Comparison of ENCODE assay signal across 12 cellular contexts in genomic region chr19:789473-790052, GRCh38. TPM values are rescaled to one million over a fixed set of nuclear protein-coding genes. Genes with fewer than 3 reads are reported as not detected.
A peak's percentile ranks its signal among the peaks of the same experiment; 100 is the strongest.
DNase-seq lines count a peak whose midpoint lies in the region; ATAC-seq and TF ChIP-seq lines count a peak whose summit lies in the region.
"Had no signal": no experiment of that assay in that cellular context is flagged by ENCODE, and none has a peak within 500 bp of the region (broad histone marks: within the 10 kb centered on the region; RNA-seq: fewer than 3 reads in every experiment).

No MANE protein-coding gene starts in this region.

- ATAC-seq in right cardiac atrium (peak; percentile 68 to 83), GM21723 (IDR thresholded peaks at IDR 0.05; ENCODE audit: unreplicated experiment) (no peak)

- peak overlapping the region; percentile 24 for H3K4me3 Mint-ChIP-seq in osteocyte (ENCODE audit: unreplicated experiment)

- peak; percentile 37 for DNase-seq in GDM1 (lab: John Stamatoyannopoulos, UW)
- no peak for DNase-seq in adrenal gland
- peak in 2 of 3 donors; percentile 59 to 75 for DNase-seq in right cardiac atrium
- no peak for DNase-seq in osteocyte (ENCODE audit: extremely low spot score, unreplicated experiment)
- no peak for DNase-seq in NCI-H2227 (lab: John Stamatoyannopoulos, UW; ENCODE audit: unreplicated experiment)
- DNase-seq in SKM-1 treated with dmso at 0.1 percent for 144 hours (lab: John Stamatoyannopoulos, UW; ENCODE audit: unreplicated experiment), result no peak
- no peak for DNase-seq in KG1 (lab: John Stamatoyannopoulos, UW)
- DNase-seq: NCI-H146 had no signal

- H3K27ac Mint-ChIP-seq in osteocyte (ENCODE audit: unreplicated experiment), result peak overlapping the region; percentile 83

- no peak for TF ChIP-seq CTCF in adrenal gland (IDR thresholded peaks at IDR 0.05)
- TF ChIP-seq CTCF in osteocyte (IDR thresholded peaks at IDR 0.05), result no peak

- intact Hi-C loops in adrenal gland (cut with DNase I) (no loop called here), right cardiac atrium (cut with DNase I) (no loop called here)

- no peaks in the 10 kb centered on the region for H3K36me3 ChIP-seq in adrenal gland (replicated peaks in 1 of 2)

- H3K27me3 ChIP-seq in adrenal gland, result no peaks in the 10 kb centered on the region
- no peaks in the 10 kb centered on the region for H3K27me3 ChIP-seq in right cardiac atrium (ENCODE audit: control insufficient read depth, insufficient read depth)

- H3K9me3 ChIP-seq in adrenal gland (replicated peaks in 1 of 3) (no peaks in the 10 kb centered on the region), right cardiac atrium (ENCODE audit: control insufficient read depth, low read length) (no peaks in the 10 kb centered on the region)

- no peak overlapping the region for H3K4me3 ChIP-seq in adrenal gland
- no peak overlapping the region for H3K4me3 ChIP-seq in right cardiac atrium (ENCODE audit: low read length)

- H3K27ac ChIP-seq in adrenal gland, result peak overlapping the region in 3 of 5 donors; percentile 48 to 86 (median 77)
- peak overlapping the region; percentile 78 for H3K27ac ChIP-seq in right cardiac atrium (ENCODE audit: low read length)

- no peaks in the 10 kb centered on the region for H3K36me3 Mint-ChIP-seq in osteocyte (ENCODE audit: unreplicated experiment)
- H3K36me3 Mint-ChIP-seq: CD4-positive, CD25-positive, alpha-beta regulatory T cell had no signal

- no peak for TF ChIP-seq POLR2A in adrenal gland (IDR thresholded peaks at IDR 0.05)

- WGBS in adrenal gland, 4 donors, result 56 to 86% (median 64%) methylated on average over 17 to 21 of the region's 21 CpGs
- 49% methylated on average over 21 of the region's 21 CpGs for WGBS in right cardiac atrium

- peaks cover 0 to 17% of the 10 kb centered on the region in 2 donors for H3K4me1 ChIP-seq in adrenal gland (replicated peaks in 1 of 2)
- H3K4me1 ChIP-seq in right cardiac atrium (ENCODE audit: control insufficient read depth, insufficient read depth, low read length), result no peaks in the 10 kb centered on the region

- peaks cover 40% of the 10 kb centered on the region for H3K4me1 Mint-ChIP-seq in osteocyte (ENCODE audit: unreplicated experiment)

- no peaks in the 10 kb centered on the region for H3K9me3 Mint-ChIP-seq in osteocyte (ENCODE audit: unreplicated experiment)
- H3K9me3 Mint-ChIP-seq: CD4-positive, CD25-positive, alpha-beta regulatory T cell had no signal

- H3K27me3 Mint-ChIP-seq in osteocyte (ENCODE audit: unreplicated experiment), result no peaks in the 10 kb centered on the region

RNA-seq across cellular contexts. Expression of gene PTBP1, which starts 7.7 kb away (rescaled TPM):
- 100 to 1,000 TPM; 135 to 236 (median 194) TPM for total RNA-seq in adrenal gland
- polyA plus RNA-seq in adrenal gland, result 100 to 1,000 TPM; 108 to 146 (median 128) TPM
- 100 to 1,000 TPM in 1 of 4 donors, 10 to 100 TPM in 3; 67.5 to 119 (median 82.3) TPM for total RNA-seq in right cardiac atrium
- polyA plus RNA-seq in right cardiac atrium, result 42.9 TPM
- total RNA-seq in osteocyte, result 339 and 370 TPM in 2 replicates

RNA-seq across cellular contexts. Expression of gene PLPPR3, which starts 32.2 kb away (rescaled TPM):
- under 1 TPM in 2 of 8 donors, not detected in 6; 0.14 to 0.32 TPM for total RNA-seq in adrenal gland
- polyA plus RNA-seq in adrenal gland, result under 1 TPM in 2 of 3 donors, not detected in 1; 0.08 to 0.10 TPM
- total RNA-seq in right cardiac atrium, result not detected
- 0.05 TPM for polyA plus RNA-seq in right cardiac atrium
- total RNA-seq in osteocyte, result 18.2 and 19.4 TPM in 2 replicates
- total RNA-seq: bronchial epithelial cell; CD4-positive, CD25-positive, alpha-beta regulatory T cell had no signal
- polyA plus RNA-seq: CD4-positive, CD25-positive, alpha-beta regulatory T cell had no signal

RNA-seq across cellular contexts. Expression of gene AZU1, which starts 38.1 kb away (rescaled TPM):
- total RNA-seq in adrenal gland (under 1 TPM in 4 of 8 donors, not detected in 4; 0.23 to 0.87 (median 0.40) TPM), right cardiac atrium (not detected), osteocyte (0.91 and 1.0 TPM in 2 replicates)
- polyA plus RNA-seq in adrenal gland (1 to 10 TPM in 1 of 3 donors, under 1 TPM in 1, not detected in 1; 0.30 to 1.1 TPM), right cardiac atrium (0.11 TPM)
- total RNA-seq: bronchial epithelial cell, pulmonary artery endothelial cell had no signal
- polyA plus RNA-seq: CD4-positive, CD25-positive, alpha-beta regulatory T cell had no signal

RNA-seq across cellular contexts. Expression of gene MISP, which starts 38.7 kb away (rescaled TPM):
- total RNA-seq in adrenal gland, result under 1 TPM in 3 of 8 donors, not detected in 5; 0.11 to 0.43 (median 0.18) TPM
- polyA plus RNA-seq in adrenal gland, result under 1 TPM in 2 of 3 donors, not detected in 1; 0.08 to 0.10 TPM
- total RNA-seq in right cardiac atrium, result under 1 TPM in 1 of 4 donors, not detected in 3; 0.22 TPM
- polyA plus RNA-seq in right cardiac atrium, result 0.02 TPM
- total RNA-seq in osteocyte, result 1.1 and 1.3 TPM in 2 replicates
- total RNA-seq: CD4-positive, CD25-positive, alpha-beta regulatory T cell; pulmonary artery endothelial cell had no signal
- polyA plus RNA-seq: CD4-positive, CD25-positive, alpha-beta regulatory T cell had no signal

RNA-seq across cellular contexts. Expression of gene PRTN3, which starts 51.2 kb away (rescaled TPM):
- total RNA-seq in adrenal gland, result under 1 TPM in 1 of 8 donors, not detected in 7; 0.32 TPM
- polyA plus RNA-seq in adrenal gland, result under 1 TPM in 2 of 3 donors, not detected in 1; 0.20 to 0.40 TPM
- not detected for total RNA-seq in right cardiac atrium
- polyA plus RNA-seq in right cardiac atrium, result not detected
- total RNA-seq in osteocyte, result not detected in 2 replicates
- total RNA-seq: bronchial epithelial cell; CD4-positive, CD25-positive, alpha-beta regulatory T cell; pulmonary artery endothelial cell had no signal
- polyA plus RNA-seq: CD4-positive, CD25-positive, alpha-beta regulatory T cell had no signal

Comparison
In these comparisons a context has a peak if more than half of its experiments do, and no peak if none do; other contexts are left out.
1. DNase-seq: peak in GDM1 (single experiment) and right cardiac atrium (2 of 3); none in adrenal gland (0 of 7), osteocyte (single experiment), NCI-H2227 (single experiment), SKM-1 treated with dmso at 0.1 percent for 144 hours (single experiment) and KG1 (single experiment).
2. RNA of gene PLPPR3, which starts 32.2 kb away (total RNA-seq): 18.2 to 19.4 TPM in osteocyte; 0.14 to 0.32 TPM in adrenal gland and not detected in right cardiac atrium; every median in the first group is over 10 times any median in the second.